Comparison of ENCODE assay signal across 9 cellular contexts in genomic region chr6:111361648-111362047, GRCh38.
DNase-seq lines count a peak whose midpoint lies in the region; ATAC-seq and TF ChIP-seq lines count a peak whose summit lies in the region.
"Had no signal": no experiment of that assay in that cellular context is flagged by ENCODE, and none has a peak within 500 bp of the region (broad histone marks: within the 10 kb centered on the region; RNA-seq: fewer than 3 reads in every experiment).

No MANE protein-coding gene starts in this region.

- no peak for ATAC-seq in GM19467 (IDR thresholded peaks at IDR 0.05; ENCODE audit: unreplicated experiment)

- H3K4me3 ChIP-seq in testis = no peak overlapping the region

- no peaks in the 10 kb centered on the region for H3K4me1 ChIP-seq in testis

- WGBS in testis, 2 donors = 41 to 52% methylated on average over 5 of the region's 5 CpGs

- H3K9me3 ChIP-seq in testis = no peaks in the 10 kb centered on the region

- no peaks in the 10 kb centered on the region for H3K27me3 Mint-ChIP-seq in activated T-helper 1 cell treated with anti-CD3 and anti-CD28 coated beads, Interleukin-12 subunit alpha, Interleukin-12 subunit beta, Interleukin-2, Interleukin-4 antibody, amounts not matched to agents 30 ng/mL and 10 ng/mL and 1 ng/mL, durations not matched to agents 14 hours and 24 hours and 36 hours (ENCODE audit: insufficient read depth)
- H3K27me3 Mint-ChIP-seq: naive B cell had no signal

- no peaks in the 10 kb centered on the region for H3K9me3 Mint-ChIP-seq in activated T-helper 1 cell treated with anti-CD3 and anti-CD28 coated beads, Interleukin-12 subunit alpha, Interleukin-12 subunit beta, Interleukin-2, Interleukin-4 antibody, amounts not matched to agents 30 ng/mL and 10 ng/mL and 1 ng/mL, durations not matched to agents 14 hours and 24 hours and 36 hours
- H3K9me3 Mint-ChIP-seq: naive B cell had no signal

- H3K27ac Mint-ChIP-seq in activated T-helper 1 cell treated with anti-CD3 and anti-CD28 coated beads, Interleukin-12 subunit alpha, Interleukin-12 subunit beta, Interleukin-2, Interleukin-4 antibody, amounts not matched to agents 30 ng/mL and 10 ng/mL and 1 ng/mL, durations not matched to agents 14 hours and 24 hours and 36 hours = no peak overlapping the region

- no peaks in the 10 kb centered on the region for H3K27me3 ChIP-seq in testis

- peak; percentile 24 to 42 (median 42) for TF ChIP-seq CTCF in testis (IDR thresholded peaks at IDR 0.05)

- intact Hi-C loops in testis (cut with DNase I; ENCODE audit: low total_unique reads) = no loop called here
- intact Hi-C loops in activated T-helper 1 cell treated with anti-CD3 and anti-CD28 coated beads, Interleukin-12 subunit alpha, Interleukin-12 subunit beta, Interleukin-2, Interleukin-4 antibody, amounts not matched to agents 30 ng/mL and 10 ng/mL and 1 ng/mL, durations not matched to agents 14 hours and 24 hours and 36 hours (cut with micrococcal nuclease) = no loop called here

- H3K36me3 ChIP-seq in testis (ENCODE audit: low read depth, missing control alignments) = no peaks in the 10 kb centered on the region

- H3K36me3 Mint-ChIP-seq in activated T-helper 1 cell treated with anti-CD3 and anti-CD28 coated beads, Interleukin-12 subunit alpha, Interleukin-12 subunit beta, Interleukin-2, Interleukin-4 antibody, amounts not matched to agents 30 ng/mL and 10 ng/mL and 1 ng/mL, durations not matched to agents 14 hours and 24 hours and 36 hours (ENCODE audit: low read depth) = peaks cover 14% of the 10 kb centered on the region

- H3K4me1 Mint-ChIP-seq in activated T-helper 1 cell treated with anti-CD3 and anti-CD28 coated beads, Interleukin-12 subunit alpha, Interleukin-12 subunit beta, Interleukin-2, Interleukin-4 antibody, amounts not matched to agents 30 ng/mL and 10 ng/mL and 1 ng/mL, durations not matched to agents 14 hours and 24 hours and 36 hours (ENCODE audit: low read depth) = no peaks in the 10 kb centered on the region
- H3K4me1 Mint-ChIP-seq: naive B cell had no signal

- no peak overlapping the region for H3K27ac ChIP-seq in testis

- DNase-seq in DMS114 treated with DMSO at 0.1 percent for 48 hours (lab: John Stamatoyannopoulos, UW; ENCODE audit: unreplicated experiment) (peak; percentile 56), LHCN-M2 (ENCODE audit: low read depth) (peak; percentile 49), amniotic epithelial cell (ENCODE audit: low read depth) (peak; percentile 43), iPS DF 4.7 (ENCODE audit: extremely low read depth, low spot score) (peak; percentile 11), testis (peak; percentile 57), activated gamma-delta T cell (lab: John Stamatoyannopoulos, UW) (no peak)
- DNase-seq in activated T-helper 1 cell treated with anti-CD3 and anti-CD28 coated beads, Interleukin-12 subunit alpha, Interleukin-12 subunit beta, Interleukin-2, Interleukin-4 antibody, amounts not matched to agents 30 ng/mL and 10 ng/mL and 1 ng/mL, durations not matched to agents 14 hours and 24 hours and 36 hours (ENCODE audit: low spot score) = no peak
- DNase-seq: naive B cell had no signal

- no peak for TF ChIP-seq POLR2A in testis (IDR thresholded peaks at IDR 0.05)

- no peak overlapping the region for H3K4me3 Mint-ChIP-seq in activated T-helper 1 cell treated with anti-CD3 and anti-CD28 coated beads, Interleukin-12 subunit alpha, Interleukin-12 subunit beta, Interleukin-2, Interleukin-4 antibody, amounts not matched to agents 30 ng/mL and 10 ng/mL and 1 ng/mL, durations not matched to agents 14 hours and 24 hours and 36 hours
- H3K4me3 Mint-ChIP-seq: naive B cell had no signal

Comparison
In these comparisons a context has a peak if more than half of its experiments do, and no peak if none do; other contexts are left out.
1. DNase-seq: peak in DMS114 treated with DMSO at 0.1 percent for 48 hours (single experiment), LHCN-M2 (single experiment), amniotic epithelial cell (single experiment), iPS DF 4.7 (single experiment) and testis (single experiment); none in activated T-helper 1 cell treated with anti-CD3 and anti-CD28 coated beads, Interleukin-12 subunit alpha, Interleukin-12 subunit beta, Interleukin-2, Interleukin-4 antibody, amounts not matched to agents 30 ng/mL and 10 ng/mL and 1 ng/mL, durations not matched to agents 14 hours and 24 hours and 36 hours (single experiment) and activated gamma-delta T cell (single experiment).